ENCODE assay signal across 18 cellular contexts in genomic region chr6:32472781-32473377, GRCh38. TPM values are rescaled to one million over a fixed set of nuclear protein-coding genes. Genes with fewer than 3 reads are reported as not detected.
DNase-seq lines count a peak whose midpoint lies in the region; ATAC-seq, FAIRE-seq and TF ChIP-seq lines count a peak whose summit lies in the region.
"Had no signal": no experiment of that assay in that cellular context is flagged by ENCODE, and none has a peak within 500 bp of the region (broad histone marks: within the 10 kb centered on the region; RNA-seq: fewer than 3 reads in every experiment).

No MANE protein-coding gene starts in this region.

- TF ChIP-seq EP300 in HepG2 (IDR thresholded peaks at IDR 0.05; ENCODE audit: low read depth in 2 of 2, low read length in 2 of 2) (no peak), HepG2 (CRISPR knock-in tag; IDR thresholded peaks at IDR 0.05; ENCODE audit: borderline replicate concordance) (no peak)

- TF ChIP-seq RAD21 in liver (IDR thresholded peaks at IDR 0.05), result no peak
- no peak for TF ChIP-seq RAD21 in HepG2 (CRISPR knock-in tag; IDR thresholded peaks at IDR 0.05)

- peaks cover 23% of the 10 kb centered on the region for H3K27me3 Mint-ChIP-seq in activated CD8-positive, alpha-beta T cell treated with anti-CD3 and anti-CD28 coated beads, Interleukin-2, amount 10 ng/mL, durations not matched to agents 7 days and 5 days (ENCODE audit: low read depth)

- H2AFZ ChIP-seq in HepG2 (ENCODE audit: low read length), result no peak overlapping the region

- no peak overlapping the region for H3K4me3 ChIP-seq in liver (ENCODE audit: low read depth in 1 of 3, low read length in 3 of 3)
- H3K4me3 ChIP-seq in HepG2 (replicated peaks in 1 of 3; ENCODE audit: insufficient read depth in 1 of 3, low read depth in 2 of 3, low read length in 3 of 3), result no peak overlapping the region
- no peak overlapping the region for H3K4me3 ChIP-seq in upper lobe of right lung
- H3K4me3 ChIP-seq: HAP-1, pancreas had no signal

- peaks cover 5% of the 10 kb centered on the region for H3K4me1 Mint-ChIP-seq in activated CD8-positive, alpha-beta T cell treated with anti-CD3 and anti-CD28 coated beads, Interleukin-2, amount 10 ng/mL, durations not matched to agents 7 days and 5 days (ENCODE audit: low read depth)

- in situ Hi-C loops in HepG2 (cut with HindIII; ENCODE audit: extremely low pct_ligation_motif_present, low pct_unique_long_range_greater_than_20kb), result no loop called here

- H3K4me2 ChIP-seq in HepG2 (ENCODE audit: low read depth, low read length), result no peak overlapping the region

- H3K36me3 ChIP-seq in liver (ENCODE audit: control insufficient read depth in 4 of 4, insufficient read depth in 3 of 4, low read depth in 1 of 4, low read length in 3 of 4) (no peaks in the 10 kb centered on the region), HepG2 (replicated peaks in 1 of 2; ENCODE audit: control insufficient read depth in 1 of 2, insufficient read depth in 2 of 2, low read length in 2 of 2) (no peaks in the 10 kb centered on the region), upper lobe of right lung (no peaks in the 10 kb centered on the region)
- H3K36me3 ChIP-seq: HAP-1, pancreas had no signal

- no peak for ATAC-seq in HepG2
- peak; percentile 64 for ATAC-seq in upper lobe of right lung
- no peak for ATAC-seq in activated CD8-positive, alpha-beta T cell treated with anti-CD3 and anti-CD28 coated beads, Interleukin-2, amount 10 ng/mL, durations not matched to agents 7 days and 5 days

- TF ChIP-seq CTCF in liver (IDR thresholded peaks at IDR 0.05; ENCODE audit: low read depth, low read length, missing input control) (no peak), HepG2 (CRISPR knock-in tag; IDR thresholded peaks at IDR 0.05) (no peak), upper lobe of right lung (IDR thresholded peaks at IDR 0.05) (no peak)

- no peaks in the 10 kb centered on the region for H3K79me2 ChIP-seq in HepG2 (ENCODE audit: insufficient read depth, low read length)

- POLR2A ChIA-PET in HepG2 (lab: Yijun Ruan, JAX), result no interaction called here
- POLR2A ChIA-PET in activated CD8-positive, alpha-beta T cell treated with anti-CD3 and anti-CD28 coated beads, Interleukin-2, amount 10 ng/mL, durations not matched to agents 7 days and 5 days (lab: Charles Lee), result interaction anchor here (0.7 kb wide), 1 partner anchor 10 kb away, joined by 3 read pairs; no protein-coding TSS in a partner anchor

- peaks cover 0 to 4% (median 0%) of the 10 kb centered on the region in 4 donors for H3K27me3 ChIP-seq in liver (ENCODE audit: control insufficient read depth in 4 of 4, insufficient read depth in 4 of 4, low read length in 3 of 4)
- peaks cover 0 to 3% of the 10 kb centered on the region in 2 experiments; a peak in 1 of 5 replicates for H3K27me3 ChIP-seq in HepG2 (ENCODE audit: control insufficient read depth in 1 of 2, insufficient read depth in 2 of 2, low read length in 2 of 2)
- no peaks in the 10 kb centered on the region for H3K27me3 ChIP-seq in upper lobe of right lung
- H3K27me3 ChIP-seq: pancreas had no signal

- no peak for TF ChIP-seq POLR2A in HepG2 (IDR thresholded peaks at IDR 0.05; ENCODE audit: insufficient read depth in 1 of 2, low read depth in 2 of 2, low read length in 2 of 2)

- CTCF ChIA-PET in HepG2 (lab: Yijun Ruan, JAX; ENCODE audit: low intra/inter-chr PET ratio, low total read pairs), result no interaction called here
- CTCF ChIA-PET in activated CD8-positive, alpha-beta T cell treated with anti-CD3 and anti-CD28 coated beads, Interleukin-2, amount 10 ng/mL, durations not matched to agents 7 days and 5 days (lab: Charles Lee), result interaction anchor here (1.2 kb wide), 1 partner anchor 59 kb away, joined by 3 read pairs; no protein-coding TSS in a partner anchor

- no peaks in the 10 kb centered on the region for H3K9me3 Mint-ChIP-seq in activated CD8-positive, alpha-beta T cell treated with anti-CD3 and anti-CD28 coated beads, Interleukin-2, amount 10 ng/mL, durations not matched to agents 7 days and 5 days (ENCODE audit: insufficient read depth)
- H3K9me3 Mint-ChIP-seq: activated naive CD4-positive, alpha-beta T cell treated with anti-CD3 and anti-CD28 coated beads, Interleukin-2, amount 50 U/mL, for 72 hours had no signal

- no peaks in the 10 kb centered on the region for H4K20me1 ChIP-seq in HepG2 (ENCODE audit: insufficient read depth, low read length)

- H3K36me3 Mint-ChIP-seq in activated CD8-positive, alpha-beta T cell treated with anti-CD3 and anti-CD28 coated beads, Interleukin-2, amount 10 ng/mL, durations not matched to agents 7 days and 5 days (ENCODE audit: low read depth), result no peaks in the 10 kb centered on the region
- H3K36me3 Mint-ChIP-seq: activated naive CD4-positive, alpha-beta T cell treated with anti-CD3 and anti-CD28 coated beads, Interleukin-2, amount 50 U/mL, for 72 hours had no signal

- FAIRE-seq in HepG2 (lab: Jason Lieb, UNC), result no peak
- FAIRE-seq: HTR-8/SVneo had no signal

- 62% methylated on average over 5 of the region's 5 CpGs for WGBS in liver
- 34% methylated on average over 5 of the region's 5 CpGs for WGBS in HepG2 (ENCODE audit: low lambda C conversion rate)

- DNase-seq in HepG2 (ENCODE audit: low spot score) (no peak), NOMO-1 treated with DMSO at 0.1 percent for 48 hours (lab: John Stamatoyannopoulos, UW; ENCODE audit: unreplicated experiment) (peak; percentile 46), kidney tubule cell (ENCODE audit: low spot score) (peak; percentile 0), upper lobe of right lung (no peak), cerebellum (ENCODE audit: low spot score) (no peak), T1000 (lab: John Stamatoyannopoulos, UW) (no peak)
- no peak for DNase-seq in activated CD8-positive, alpha-beta T cell treated with anti-CD3 and anti-CD28 coated beads, Interleukin-2, amount 10 ng/mL, durations not matched to agents 7 days and 5 days
- DNase-seq: mesenchymal stem cell; NCI-H1417 treated with DMSO at 0.1 percent for 48 hours; NCI-H510A treated with DMSO at 0.1 percent for 48 hours; pancreas; SHP77 treated with DMSO at 0.1 percent for 48 hours; stimulated activated CD8-positive, alpha-beta memory T cell treated with anti-CD3 and anti-CD28 coated beads, Interleukin-4, amount 100 ng/mL, for 48 hours had no signal

- H3K4me3 Mint-ChIP-seq in activated CD8-positive, alpha-beta T cell treated with anti-CD3 and anti-CD28 coated beads, Interleukin-2, amount 10 ng/mL, durations not matched to agents 7 days and 5 days, result no peak overlapping the region

- no peak overlapping the region for H3K27ac Mint-ChIP-seq in activated CD8-positive, alpha-beta T cell treated with anti-CD3 and anti-CD28 coated beads, Interleukin-2, amount 10 ng/mL, durations not matched to agents 7 days and 5 days
- H3K27ac Mint-ChIP-seq: activated naive CD4-positive, alpha-beta T cell treated with anti-CD3 and anti-CD28 coated beads, Interleukin-2, amount 50 U/mL, for 72 hours had no signal

- H3K9me3 ChIP-seq in liver (ENCODE audit: control insufficient read depth in 4 of 4, low read length in 3 of 4), result peaks cover 0 to 2% (median under 1%) of the 10 kb centered on the region in 4 donors
- H3K9me3 ChIP-seq in HepG2 (ENCODE audit: low read length), result no peaks in the 10 kb centered on the region
- H3K9me3 ChIP-seq in upper lobe of right lung, result no peaks in the 10 kb centered on the region
- H3K9me3 ChIP-seq: HAP-1, pancreas had no signal

- no TSS peak for BruUV-seq in HepG2 (replicated peaks; lab: Mats Ljungman, UMichigan)

- H3K27ac ChIP-seq in liver (ENCODE audit: low read depth in 1 of 2, low read length in 2 of 2) (peak overlapping the region; percentile 48 to 56), HepG2 (ENCODE audit: extremely low read length, insufficient read depth, low read length) (no peak overlapping the region), upper lobe of right lung (peak overlapping the region; percentile 36)

- H3K9ac ChIP-seq in liver (ENCODE audit: low read depth in 1 of 2, low read length in 2 of 2) (no peak overlapping the region), HepG2 (ENCODE audit: insufficient read depth, low read depth, low read length) (no peak overlapping the region)

- H3K4me1 ChIP-seq in liver (ENCODE audit: control insufficient read depth in 4 of 4, insufficient read depth in 4 of 4, low read length in 3 of 4), result peaks cover 0 to 1% (median 0%) of the 10 kb centered on the region in 4 donors
- no peaks in the 10 kb centered on the region for H3K4me1 ChIP-seq in HepG2 (ENCODE audit: insufficient read depth, low read length)
- no peaks in the 10 kb centered on the region for H3K4me1 ChIP-seq in upper lobe of right lung
- H3K4me1 ChIP-seq: HAP-1, pancreas had no signal

- intact Hi-C loops in HepG2 (cut with micrococcal nuclease; ENCODE audit: unreplicated experiment) (no loop called here), upper lobe of right lung (cut with DNase I) (no loop called here)

RNA-seq across cellular contexts. Expression of gene HLA-DRA, which starts 33.2 kb away (rescaled TPM):
- total RNA-seq in liver, result 10 to 100 TPM; 82.1 to 94.2 TPM
- polyA plus RNA-seq in liver, result 100 to 1,000 TPM in 1 of 2 donors, 10 to 100 TPM in 1; 53.4 to 145 TPM
- total RNA-seq in HepG2 (2016; rRNA removed; fragmentation: Illumina TruSeq; extraction: Trizol), result not detected in 2 replicates
- total RNA-seq in HepG2 (2016; cell fraction: cytosol; rRNA removed; fragmentation: Illumina TruSeq; extraction: Trizol; ENCODE audit: low read depth), result not detected in 2 replicates
- not detected in 2 replicates for total RNA-seq in HepG2 (2016; cell fraction: insoluble cytoplasmic fraction; rRNA removed; fragmentation: Illumina TruSeq; extraction: Trizol)
- total RNA-seq in HepG2 (2016; cell fraction: membrane; rRNA removed; fragmentation: Illumina TruSeq; extraction: Trizol), result not detected in 2 replicates
- total RNA-seq in HepG2 (2016; cell fraction: nucleus; rRNA removed; fragmentation: Illumina TruSeq; extraction: Trizol), result not detected in 2 replicates
- polyA plus RNA-seq in HepG2 (2011; rRNA removed), result not detected in 2 replicates
- polyA plus RNA-seq in HepG2 (2011; cell fraction: cytosol; rRNA removed), result 0.27 and 0.45 TPM in 2 replicates
- 0.43 TPM in 1 of 2 replicates, not detected in the other for polyA plus RNA-seq in HepG2 (2011; cell fraction: nucleus; rRNA removed)
- polyA plus RNA-seq in HepG2 (2012), result not detected in 2 replicates
- not detected in 2 replicates for polyA plus RNA-seq in HepG2 (2016; cell fraction: cytosol; fragmentation: Illumina TruSeq; extraction: Trizol; ENCODE audit: low read depth)
- polyA plus RNA-seq in HepG2 (2016; cell fraction: insoluble cytoplasmic fraction; fragmentation: Illumina TruSeq; extraction: Trizol; ENCODE audit: low read depth), result not detected in 2 replicates
- not detected in 2 replicates for polyA plus RNA-seq in HepG2 (2016; cell fraction: membrane; fragmentation: Illumina TruSeq; extraction: Trizol; ENCODE audit: low read depth)
- not detected in 2 replicates for polyA plus RNA-seq in HepG2 (2016; cell fraction: nucleus; fragmentation: Illumina TruSeq; extraction: Trizol; ENCODE audit: insufficient read depth, low read depth)
- polyA minus RNA-seq in HepG2 (2011; rRNA and poly(A)+ RNA removed; ENCODE audit: low replicate concordance), result 0.84 TPM in 1 of 2 replicates, not detected in the other
- polyA minus RNA-seq in HepG2 (2011; cell fraction: cytosol; rRNA and poly(A)+ RNA removed), result not detected in 2 replicates
- not detected in 2 replicates for polyA minus RNA-seq in HepG2 (2011; cell fraction: nucleus; rRNA and poly(A)+ RNA removed)
- 1,444 TPM for total RNA-seq in upper lobe of right lung
- total RNA-seq in cerebellum, result 3.6 TPM
- 10 to 100 TPM; 30.9 to 31.3 TPM for total RNA-seq in activated CD8-positive, alpha-beta T cell treated with anti-CD3 and anti-CD28 coated beads, Interleukin-2, amount 10 ng/mL, durations not matched to agents 7 days and 5 days
- total RNA-seq: chondrocyte had no signal

RNA-seq across cellular contexts. Expression of gene HLA-DRB5, which starts 57.2 kb away (rescaled TPM):
- 10 to 100 TPM in 1 of 2 donors, 1 to 10 TPM in 1; 3.8 to 42.9 TPM for total RNA-seq in liver
- 1 to 10 TPM in 1 of 2 donors, under 1 TPM in 1; 0.36 to 1.8 TPM for polyA plus RNA-seq in liver
- not detected in 2 replicates for total RNA-seq in HepG2 (2016; rRNA removed; fragmentation: Illumina TruSeq; extraction: Trizol)
- not detected in 2 replicates for total RNA-seq in HepG2 (2016; cell fraction: cytosol; rRNA removed; fragmentation: Illumina TruSeq; extraction: Trizol; ENCODE audit: low read depth)
- total RNA-seq in HepG2 (2016; cell fraction: insoluble cytoplasmic fraction; rRNA removed; fragmentation: Illumina TruSeq; extraction: Trizol), result not detected in 2 replicates
- not detected in 2 replicates for total RNA-seq in HepG2 (2016; cell fraction: membrane; rRNA removed; fragmentation: Illumina TruSeq; extraction: Trizol)
- total RNA-seq in HepG2 (2016; cell fraction: nucleus; rRNA removed; fragmentation: Illumina TruSeq; extraction: Trizol), result not detected in 2 replicates
- not detected in 2 replicates for polyA plus RNA-seq in HepG2 (2011; rRNA removed)
- 0.04 TPM in 1 of 2 replicates, not detected in the other for polyA plus RNA-seq in HepG2 (2011; cell fraction: cytosol; rRNA removed)
- polyA plus RNA-seq in HepG2 (2011; cell fraction: nucleus; rRNA removed), result not detected in 2 replicates
- not detected in 2 replicates for polyA plus RNA-seq in HepG2 (2012)
- polyA plus RNA-seq in HepG2 (2016; cell fraction: cytosol; fragmentation: Illumina TruSeq; extraction: Trizol; ENCODE audit: low read depth), result not detected in 2 replicates
- polyA plus RNA-seq in HepG2 (2016; cell fraction: insoluble cytoplasmic fraction; fragmentation: Illumina TruSeq; extraction: Trizol; ENCODE audit: low read depth), result not detected in 2 replicates
- polyA plus RNA-seq in HepG2 (2016; cell fraction: membrane; fragmentation: Illumina TruSeq; extraction: Trizol; ENCODE audit: low read depth), result not detected in 2 replicates
- not detected in 2 replicates for polyA plus RNA-seq in HepG2 (2016; cell fraction: nucleus; fragmentation: Illumina TruSeq; extraction: Trizol; ENCODE audit: insufficient read depth, low read depth)
- polyA minus RNA-seq in HepG2 (2011; rRNA and poly(A)+ RNA removed; ENCODE audit: low replicate concordance), result 0.12 TPM in 1 of 2 replicates, not detected in the other
- not detected in 2 replicates for polyA minus RNA-seq in HepG2 (2011; cell fraction: cytosol; rRNA and poly(A)+ RNA removed)
- not detected in 2 replicates for polyA minus RNA-seq in HepG2 (2011; cell fraction: nucleus; rRNA and poly(A)+ RNA removed)
- 197 TPM for total RNA-seq in upper lobe of right lung
- not detected for total RNA-seq in cerebellum
- 10 to 100 TPM; 15.0 to 16.9 TPM for total RNA-seq in activated CD8-positive, alpha-beta T cell treated with anti-CD3 and anti-CD28 coated beads, Interleukin-2, amount 10 ng/mL, durations not matched to agents 7 days and 5 days
- total RNA-seq: chondrocyte had no signal
- polyA plus RNA-seq: pancreas had no signal

Comparison
In these comparisons a context has a peak if more than half of its experiments do, and no peak if none do; other contexts are left out.
1. DNase-seq: peak in NOMO-1 treated with DMSO at 0.1 percent for 48 hours (single experiment) and kidney tubule cell (single experiment); none in HepG2 (single experiment), upper lobe of right lung (single experiment), cerebellum (single experiment), activated CD8-positive, alpha-beta T cell treated with anti-CD3 and anti-CD28 coated beads, Interleukin-2, amount 10 ng/mL, durations not matched to agents 7 days and 5 days (single experiment) and T1000 (single experiment).
2. RNA of gene HLA-DRA, which starts 33.2 kb away (total RNA-seq): 1,444 TPM in upper lobe of right lung (single experiment); 82.1 to 94.2 TPM in liver, 30.9 to 31.3 TPM in activated CD8-positive, alpha-beta T cell treated with anti-CD3 and anti-CD28 coated beads, Interleukin-2, amount 10 ng/mL, durations not matched to agents 7 days and 5 days, 3.6 TPM in cerebellum (single experiment) and not detected in HepG2; every median in the first group is over 10 times any median in the second.